ENCODE assay signal across 17 cellular contexts in genomic region chr1:43165765-43166164, GRCh38. TPM values are rescaled to one million over a fixed set of nuclear protein-coding genes. Genes with fewer than 3 reads are reported as not detected.
"Had no signal": no experiment of that assay in that cellular context is flagged by ENCODE, and none has a peak within 500 bp of the region (broad histone marks: within the 10 kb centered on the region; RNA-seq: fewer than 3 reads in every experiment).

No MANE protein-coding gene starts in this region.

- DNase-seq: colonic mucosa; dermis blood vessel endothelial cell; esophagus squamous epithelium; glutamatergic neuron; islet precursor cell; mammary epithelial cell; natural killer cell; stimulated activated CD4-positive, alpha-beta T cell treated with anti-CD3 and anti-CD28 coated beads, Interleukin-2, amount 100 ng/mL, for 48 hours; stomach; substantia nigra; transverse colon had no signal

- H3K4me2 ChIP-seq: smooth muscle cell had no signal

- H3K4me3 ChIP-seq: colonic mucosa, esophagus squamous epithelium, gastroesophageal sphincter, right atrium auricular region, smooth muscle cell, stomach, thoracic aorta, transverse colon had no signal

- H3K27ac ChIP-seq: colonic mucosa, esophagus squamous epithelium, gastroesophageal sphincter, right atrium auricular region, stomach, thoracic aorta, transverse colon had no signal

- H3K9me3 ChIP-seq: colonic mucosa, esophagus squamous epithelium, gastroesophageal sphincter, right atrium auricular region, stomach, thoracic aorta, transverse colon had no signal

- H3K4me3 Mint-ChIP-seq: natural killer cell, neural crest cell had no signal

- ATAC-seq: gastroesophageal sphincter, left lobe of liver, natural killer cell had no signal

- H3K27me3 ChIP-seq: colonic mucosa, esophagus squamous epithelium, gastroesophageal sphincter, right atrium auricular region, stomach, transverse colon had no signal

- H3K36me3 ChIP-seq: colonic mucosa had no signal

- H3K27ac Mint-ChIP-seq: natural killer cell had no signal

- H3K9me3 Mint-ChIP-seq: natural killer cell, neural crest cell had no signal

- H3K4me1 ChIP-seq: colonic mucosa, right atrium auricular region, transverse colon had no signal

RNA-seq across cellular contexts. Expression of gene CFAP57, which starts 6.4 kb away (rescaled TPM):
- total RNA-seq: esophagus squamous epithelium, gastroesophageal sphincter, left lobe of liver, smooth muscle cell, transverse colon had no signal
